23 cellular contexts compared by ENCODE assay signal in the genomic region with DNA sequence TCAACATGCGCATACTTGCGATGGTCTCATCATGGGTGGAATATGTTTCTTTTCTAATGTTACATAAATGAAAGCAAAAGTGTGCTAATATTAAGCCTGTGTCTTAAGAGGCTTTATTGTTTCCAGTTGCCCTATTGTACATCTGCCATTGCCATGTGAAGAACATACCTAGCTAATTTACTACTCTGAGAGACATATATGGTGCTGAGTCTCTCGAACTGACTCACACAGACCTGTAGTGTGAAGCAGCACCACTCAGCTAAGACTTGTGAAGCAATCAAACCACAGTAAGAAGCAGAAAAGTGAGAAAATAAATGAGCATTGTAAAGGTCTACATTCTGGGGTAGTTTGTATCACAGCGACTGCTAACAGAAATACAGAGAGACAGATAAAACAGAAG.
A peak's percentile ranks its signal among the peaks of the same experiment; 100 is the strongest.
DNase-seq lines count a peak whose midpoint lies in the region; ATAC-seq, FAIRE-seq and TF ChIP-seq lines count a peak whose summit lies in the region.
"Had no signal": no experiment of that assay in that cellular context is flagged by ENCODE, and none has a peak within 500 bp of the region (broad histone marks: within the 10 kb centered on the region; RNA-seq: fewer than 3 reads in every experiment).

No MANE protein-coding gene starts in this region.

- TF ChIP-seq CTCF in OCI-LY3 (IDR thresholded peaks at IDR 0.05; ENCODE audit: low read depth, low read length) (no peak), GM12878 (IDR thresholded peaks at IDR 0.05 in 2 of 3, conservative IDR thresholded peaks at IDR 0.05 in 1 of 3; ENCODE audit: control insufficient read depth in 2 of 3, extremely low read depth in 1 of 3, insufficient read depth in 1 of 3, low read depth in 3 of 3, low read length in 3 of 3) (no peak), colonic mucosa (IDR thresholded peaks at IDR 0.05) (no peak), endothelial cell (IDR thresholded peaks at IDR 0.05; ENCODE audit: unreplicated experiment) (no peak)

- H3K9me3 ChIP-seq in OCI-LY3 (ENCODE audit: insufficient read depth, low read length), result no peaks in the 10 kb centered on the region
- no peaks in the 10 kb centered on the region for H3K9me3 ChIP-seq in GM12878 (replicated peaks; ENCODE audit: control insufficient read depth, insufficient read depth, low read length)
- no peaks in the 10 kb centered on the region for H3K9me3 ChIP-seq in neuronal stem cell (replicated peaks in 1 of 2; ENCODE audit: control insufficient read depth in 2 of 2, insufficient read depth in 1 of 2, low read depth in 1 of 2, low read length in 2 of 2)
- no peaks in the 10 kb centered on the region for H3K9me3 ChIP-seq in colonic mucosa
- H3K9me3 ChIP-seq: A549; BE2C; BLaER1 treated with 17β-estradiol and CSF1 and Interleukin-3, amounts not matched to agents 10 nM and 100 nM had no signal

- no peaks in the 10 kb centered on the region for H3K79me1 ChIP-seq in neuronal stem cell (ENCODE audit: low read depth, low read length)

- RAD21 ChIA-PET in GM12878 (lab: Charles Lee; ENCODE audit: unreplicated experiment), result no interaction called here

- H3K27ac ChIP-seq in OCI-LY3 (ENCODE audit: low read length), result no peak overlapping the region
- no peak overlapping the region for H3K27ac ChIP-seq in GM12878 (ENCODE audit: control insufficient read depth, insufficient read depth)
- H3K27ac ChIP-seq in neuronal stem cell (replicated peaks; ENCODE audit: low read length), result no peak overlapping the region
- no peak overlapping the region for H3K27ac ChIP-seq in colonic mucosa
- H3K27ac ChIP-seq: A549; BLaER1 treated with 17β-estradiol and CSF1 and Interleukin-3, amounts not matched to agents 10 nM and 100 nM; GM23248 had no signal

- no peaks in the 10 kb centered on the region for H3K4me1 Mint-ChIP-seq in endothelial cell (ENCODE audit: unreplicated experiment)
- H3K4me1 Mint-ChIP-seq: CD14-positive monocyte; CD8-positive, alpha-beta memory T cell had no signal

- no peaks in the 10 kb centered on the region for H3K36me3 Mint-ChIP-seq in endothelial cell (ENCODE audit: low read depth, unreplicated experiment)
- H3K36me3 Mint-ChIP-seq: CD14-positive monocyte had no signal

- H3K14ac ChIP-seq in neuronal stem cell (ENCODE audit: low read length), result no peak overlapping the region

- H2BK120ac ChIP-seq in neuronal stem cell (ENCODE audit: low read depth, low read length), result no peak overlapping the region

- SMC1A ChIA-PET in GM12878 (lab: Charles Lee; ENCODE audit: uncharacterized antibody, unreplicated experiment), result no interaction called here

- CTCF ChIA-PET in GM12878 (lab: Yijun Ruan, JAX), result no interaction called here

- TF ChIP-seq POLR2A in GM12878 (IDR thresholded peaks at IDR 0.05; ENCODE audit: low read depth, low read length), result no peak

- H3K4ac ChIP-seq in neuronal stem cell (ENCODE audit: low read length), result no peak overlapping the region

- H3K79me2 ChIP-seq in OCI-LY3 (ENCODE audit: low read length), result no peaks in the 10 kb centered on the region
- no peaks in the 10 kb centered on the region for H3K79me2 ChIP-seq in GM12878 (ENCODE audit: control insufficient read depth, insufficient read depth, low read length)

- no peak overlapping the region for H3K27ac Mint-ChIP-seq in endothelial cell (ENCODE audit: unreplicated experiment)
- H3K27ac Mint-ChIP-seq: CD14-positive monocyte; CD4-positive, alpha-beta T cell; CD8-positive, alpha-beta memory T cell had no signal

- H2AFZ ChIP-seq in OCI-LY3 (ENCODE audit: low read depth, low read length) (0 out of 2 replicates have a peak overlapping the region, but pooled peaks have one; percentile 54), GM12878 (ENCODE audit: control insufficient read depth, low read depth, low read length) (no peak overlapping the region), neuronal stem cell (ENCODE audit: low read length) (peak overlapping the region; percentile 38)
- H2AFZ ChIP-seq: GM23248 had no signal

- H4K20me1 ChIP-seq in OCI-LY3 (ENCODE audit: insufficient read depth, low read length) (no peaks in the 10 kb centered on the region), GM12878 (ENCODE audit: control insufficient read depth, insufficient read depth) (no peaks in the 10 kb centered on the region)
- H4K20me1 ChIP-seq: BLaER1 treated with 17β-estradiol and CSF1 and Interleukin-3, amounts not matched to agents 10 nM and 100 nM had no signal

- no peak overlapping the region for H4K8ac ChIP-seq in neuronal stem cell (ENCODE audit: low read depth, low read length)

- no peaks in the 10 kb centered on the region for H3K9me3 Mint-ChIP-seq in endothelial cell (ENCODE audit: unreplicated experiment)
- H3K9me3 Mint-ChIP-seq: CD14-positive monocyte had no signal

- ATAC-seq in GM18867 (IDR thresholded peaks at IDR 0.05; ENCODE audit: unreplicated experiment) (peak; percentile 60), GM12878 (peak; percentile 88)
- ATAC-seq: A549 had no signal

- no peaks in the 10 kb centered on the region for H3K27me3 ChIP-seq in OCI-LY3 (ENCODE audit: low read depth, low read length)
- no peaks in the 10 kb centered on the region for H3K27me3 ChIP-seq in GM12878 (replicated peaks in 1 of 2; ENCODE audit: control insufficient read depth in 2 of 2, insufficient read depth in 2 of 2, low read length in 1 of 2)
- no peaks in the 10 kb centered on the region for H3K27me3 ChIP-seq in neuronal stem cell (ENCODE audit: control insufficient read depth in 3 of 3, insufficient read depth in 3 of 3, low read depth in 1 of 3, low read length in 3 of 3)
- no peaks in the 10 kb centered on the region for H3K27me3 ChIP-seq in colonic mucosa
- H3K27me3 ChIP-seq: BE2C; BLaER1 treated with 17β-estradiol and CSF1 and Interleukin-3, amounts not matched to agents 10 nM and 100 nM had no signal

- H3K27me3 Mint-ChIP-seq in endothelial cell (ENCODE audit: unreplicated experiment), result peaks cover 3% of the 10 kb centered on the region
- H3K27me3 Mint-ChIP-seq: CD4-positive, alpha-beta T cell; CD8-positive, alpha-beta memory T cell had no signal

- TF ChIP-seq RAD21 in GM12878 (IDR thresholded peaks at IDR 0.05; ENCODE audit: insufficient read depth, low read depth, low read length), result no peak

- H2BK12ac ChIP-seq in neuronal stem cell (ENCODE audit: low read length), result no peak overlapping the region

- H3K4me2 ChIP-seq in OCI-LY3 (ENCODE audit: low read length), result no peak overlapping the region
- H3K4me2 ChIP-seq in GM12878 (ENCODE audit: control insufficient read depth, insufficient read depth), result no peak overlapping the region
- H3K4me2 ChIP-seq in neuronal stem cell (ENCODE audit: insufficient read depth, low read length, poor library complexity, severe bottlenecking), result no peak overlapping the region
- H3K4me2 ChIP-seq: A549; BLaER1 treated with 17β-estradiol and CSF1 and Interleukin-3, amounts not matched to agents 10 nM and 100 nM had no signal

- BruUV-seq in GM12878 (replicated peaks; lab: Mats Ljungman, UMichigan), result no TSS peak

- H4K91ac ChIP-seq in neuronal stem cell (ENCODE audit: low read depth, low read length, poor library complexity), result no peak overlapping the region

- no peak overlapping the region for H3K18ac ChIP-seq in neuronal stem cell (ENCODE audit: low read length)

- no peak for FAIRE-seq in GM12878 (lab: Jason Lieb, UNC)
- FAIRE-seq: A549, G401.6, H1 had no signal

- H3K4me3 ChIP-seq in OCI-LY3 (ENCODE audit: low read length), result no peak overlapping the region
- H3K4me3 ChIP-seq in GM12878, result no peak overlapping the region
- H3K4me3 ChIP-seq in neuronal stem cell (ENCODE audit: low read length in 2 of 2), result no peak overlapping the region
- no peak overlapping the region for H3K4me3 ChIP-seq in colonic mucosa
- H3K4me3 ChIP-seq: A549; BLaER1 treated with 17β-estradiol and CSF1 and Interleukin-3, amounts not matched to agents 10 nM and 100 nM; GM23248 had no signal

- H3K36me3 ChIP-seq in OCI-LY3 (replicated peaks; ENCODE audit: low read depth, low read length), result no peaks in the 10 kb centered on the region
- H3K36me3 ChIP-seq in GM12878 (ENCODE audit: control insufficient read depth in 2 of 2, insufficient read depth in 2 of 2, low read length in 1 of 2), result no peaks in the 10 kb centered on the region
- no peaks in the 10 kb centered on the region for H3K36me3 ChIP-seq in neuronal stem cell (replicated peaks in 1 of 2; ENCODE audit: control insufficient read depth in 2 of 2, insufficient read depth in 2 of 2, low read length in 2 of 2)
- no peaks in the 10 kb centered on the region for H3K36me3 ChIP-seq in colonic mucosa
- H3K36me3 ChIP-seq: BE2C; BLaER1 treated with 17β-estradiol and CSF1 and Interleukin-3, amounts not matched to agents 10 nM and 100 nM had no signal

- 50% methylated on average over 4 of the region's 4 CpGs for WGBS in GM12878 (ENCODE audit: insufficient coverage, insufficient replicate concordance, low lambda C conversion rate, missing lambda C conversion rate)
- WGBS in neuronal stem cell (ENCODE audit: extremely low coverage in 2 of 2, insufficient read length in 2 of 2, insufficient replicate concordance in 1 of 2), 2 donors, result no CpG with 5 or more reads among the region's 4 CpGs

- H3K23ac ChIP-seq in neuronal stem cell (ENCODE audit: low read depth, low read length, poor library complexity), result no peak overlapping the region

- in situ Hi-C loops in GM12878 (cut with MboI), result no loop called here

- no peak overlapping the region for H2BK5ac ChIP-seq in neuronal stem cell (ENCODE audit: low read length)

- H3K9ac ChIP-seq in OCI-LY3 (ENCODE audit: low read length) (no peak overlapping the region), GM12878 (ENCODE audit: control insufficient read depth, insufficient read depth, low read length) (no peak overlapping the region), neuronal stem cell (ENCODE audit: low read depth, low read length, poor library complexity) (no peak overlapping the region), colonic mucosa (ENCODE audit: low read depth in 2 of 2, low read length in 2 of 2) (no peak overlapping the region)
- H3K9ac ChIP-seq: BLaER1 treated with 17β-estradiol and CSF1 and Interleukin-3, amounts not matched to agents 10 nM and 100 nM; GM23248 had no signal

- no peak overlapping the region for H2BK15ac ChIP-seq in neuronal stem cell (ENCODE audit: low read length)

- TF ChIP-seq EP300 in GM12878 (IDR thresholded peaks at IDR 0.05; ENCODE audit: borderline replicate concordance in 1 of 2, control insufficient read depth in 1 of 2, low read depth in 2 of 2, low read length in 2 of 2), result no peak

- peaks cover 6% of the 10 kb centered on the region; the same call in 1 of the 2 replicates for H3K4me1 ChIP-seq in OCI-LY3 (ENCODE audit: low read length)
- H3K4me1 ChIP-seq in GM12878 (ENCODE audit: control insufficient read depth, insufficient read depth, low read length), result no peaks in the 10 kb centered on the region
- H3K4me1 ChIP-seq in neuronal stem cell (ENCODE audit: control insufficient read depth in 2 of 2, insufficient read depth in 1 of 2, low read depth in 1 of 2, low read length in 2 of 2), result no peaks in the 10 kb centered on the region
- no peaks in the 10 kb centered on the region for H3K4me1 ChIP-seq in colonic mucosa
- H3K4me1 ChIP-seq: A549; BE2C; BLaER1 treated with 17β-estradiol and CSF1 and Interleukin-3, amounts not matched to agents 10 nM and 100 nM had no signal

- no peak overlapping the region for H2AK5ac ChIP-seq in neuronal stem cell (ENCODE audit: low read depth, low read length)

- POLR2A ChIA-PET in GM12878 (lab: Charles Lee), result no interaction called here

- H3K4me3 Mint-ChIP-seq in endothelial cell (ENCODE audit: unreplicated experiment), result no peak overlapping the region
- H3K4me3 Mint-ChIP-seq: CD14-positive monocyte; CD4-positive, alpha-beta T cell; CD8-positive, alpha-beta memory T cell had no signal

- no peak for DNase-seq in GM12878 (ENCODE audit: low read depth, low spot score)
- DNase-seq in neuronal stem cell (ENCODE audit: low spot score), result no peak
- DNase-seq in colonic mucosa, result no peak
- DNase-seq in endothelial cell (ENCODE audit: low spot score), result no peak
- no peak for DNase-seq in NCI-H187 (lab: John Stamatoyannopoulos, UW)
- DNase-seq: 8988T; ACHN; AML-193; BE2C; CD4-positive, alpha-beta T cell; CD8-positive, alpha-beta memory T cell; DMS153; DND-41; GM23248; H7; HCEC 1CT had no signal

- intact Hi-C loops in GM12878 (cut with micrococcal nuclease; ENCODE audit: unreplicated experiment) (no loop called here), colonic mucosa (cut with DNase I) (no loop called here)
